ENCODE assay signal across 1 cellular context in the genomic region with DNA sequence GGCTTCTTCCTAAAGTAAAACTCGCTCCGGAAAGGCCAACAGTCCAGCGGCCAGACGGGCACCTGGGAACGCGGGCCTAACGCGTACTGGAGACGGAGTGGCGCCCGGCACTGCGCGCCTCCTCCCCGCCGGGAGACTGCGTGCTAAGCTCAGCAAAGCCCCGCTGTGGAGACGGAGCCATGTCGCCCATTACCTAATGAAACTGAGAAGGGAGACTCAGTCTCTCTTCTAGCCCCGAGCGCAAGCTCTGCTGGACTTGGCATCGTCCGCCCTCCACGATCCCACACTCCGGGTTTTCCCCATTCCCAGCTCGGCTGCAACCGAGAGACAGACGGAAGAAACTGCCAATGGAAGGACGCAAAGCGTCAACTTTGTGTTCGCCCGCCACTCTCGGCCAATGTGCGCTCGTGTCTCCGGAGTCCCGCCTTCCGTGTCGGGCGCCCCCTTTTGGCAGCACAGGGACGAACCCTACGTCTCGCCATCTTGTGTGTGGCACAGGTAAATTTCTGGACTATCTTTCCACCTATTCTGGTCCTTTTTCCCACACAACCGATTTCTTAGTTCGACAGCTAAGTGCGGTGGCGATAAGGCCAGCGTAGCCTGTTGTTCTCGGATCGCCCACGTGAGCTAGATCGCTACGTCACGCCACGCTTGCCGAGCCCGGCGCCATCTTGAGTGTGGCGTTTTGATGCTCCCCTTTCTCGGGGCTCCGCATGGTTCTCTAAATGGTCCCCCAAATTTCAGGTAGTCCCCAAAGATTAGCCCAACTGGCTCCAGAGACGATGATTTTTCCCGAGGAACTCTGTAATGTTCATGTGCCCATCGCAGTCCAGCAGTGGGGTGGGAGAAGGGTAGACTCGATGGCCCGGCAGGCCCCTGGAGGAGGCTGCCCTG.
TF ChIP-seq lines count a peak whose summit lies in the region.

No MANE protein-coding gene starts in this region.

TF ChIP-seq in GM23338, 12 proteins besides CTCF, POLR2A, EP300 and RAD21 (continued from another document):
- TF ChIP-seq CREB1 (CRISPR knock-in tag; IDR thresholded peaks at IDR 0.05; ENCODE audit: low read depth) (peak; percentile 83), JUNB (IDR thresholded peaks at IDR 0.05; ENCODE audit: unreplicated experiment) (no peak), STAT1 (IDR thresholded peaks at IDR 0.05; ENCODE audit: unreplicated experiment) (no peak), NANOG (IDR thresholded peaks at IDR 0.05; ENCODE audit: borderline replicate concordance) (no peak), EZH2phosphoT487 (IDR thresholded peaks at IDR 0.05; ENCODE audit: unreplicated experiment) (no peak), ETS1 (IDR thresholded peaks at IDR 0.05) (0 out of 2 replicates have a peak, but pooled peaks have one; percentile 39)
- TF ChIP-seq, protein P1, sequence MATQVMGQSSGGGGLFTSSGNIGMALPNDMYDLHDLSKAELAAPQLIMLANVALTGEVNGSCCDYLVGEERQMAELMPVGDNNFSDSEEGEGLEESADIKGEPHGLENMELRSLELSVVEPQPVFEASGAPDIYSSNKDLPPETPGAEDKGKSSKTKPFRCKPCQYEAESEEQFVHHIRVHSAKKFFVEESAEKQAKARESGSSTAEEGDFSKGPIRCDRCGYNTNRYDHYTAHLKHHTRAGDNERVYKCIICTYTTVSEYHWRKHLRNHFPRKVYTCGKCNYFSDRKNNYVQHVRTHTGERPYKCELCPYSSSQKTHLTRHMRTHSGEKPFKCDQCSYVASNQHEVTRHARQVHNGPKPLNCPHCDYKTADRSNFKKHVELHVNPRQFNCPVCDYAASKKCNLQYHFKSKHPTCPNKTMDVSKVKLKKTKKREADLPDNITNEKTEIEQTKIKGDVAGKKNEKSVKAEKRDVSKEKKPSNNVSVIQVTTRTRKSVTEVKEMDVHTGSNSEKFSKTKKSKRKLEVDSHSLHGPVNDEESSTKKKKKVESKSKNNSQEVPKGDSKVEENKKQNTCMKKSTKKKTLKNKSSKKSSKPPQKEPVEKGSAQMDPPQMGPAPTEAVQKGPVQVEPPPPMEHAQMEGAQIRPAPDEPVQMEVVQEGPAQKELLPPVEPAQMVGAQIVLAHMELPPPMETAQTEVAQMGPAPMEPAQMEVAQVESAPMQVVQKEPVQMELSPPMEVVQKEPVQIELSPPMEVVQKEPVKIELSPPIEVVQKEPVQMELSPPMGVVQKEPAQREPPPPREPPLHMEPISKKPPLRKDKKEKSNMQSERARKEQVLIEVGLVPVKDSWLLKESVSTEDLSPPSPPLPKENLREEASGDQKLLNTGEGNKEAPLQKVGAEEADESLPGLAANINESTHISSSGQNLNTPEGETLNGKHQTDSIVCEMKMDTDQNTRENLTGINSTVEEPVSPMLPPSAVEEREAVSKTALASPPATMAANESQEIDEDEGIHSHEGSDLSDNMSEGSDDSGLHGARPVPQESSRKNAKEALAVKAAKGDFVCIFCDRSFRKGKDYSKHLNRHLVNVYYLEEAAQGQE (IDR thresholded peaks at IDR 0.05; ENCODE audit: unreplicated experiment): peak; percentile 35
